Comparison of ENCODE assay signal across 9 cellular contexts in genomic region chr14:61475316-61475715, GRCh38.
DNase-seq lines count a peak whose midpoint lies in the region; ATAC-seq, FAIRE-seq and TF ChIP-seq lines count a peak whose summit lies in the region.
"Had no signal": no experiment of that assay in that cellular context is flagged by ENCODE, and none has a peak within 500 bp of the region (broad histone marks: within the 10 kb centered on the region; RNA-seq: fewer than 3 reads in every experiment).

No MANE protein-coding gene starts in this region.

- H3K4me2 ChIP-seq in GM23338 (no peak overlapping the region), astrocyte (ENCODE audit: low read length) (no peak overlapping the region)

- H3K4me1 ChIP-seq in GM23338 (ENCODE audit: insufficient read depth) (peaks cover 25% of the 10 kb centered on the region), astrocyte (ENCODE audit: insufficient read depth, low read length) (peaks cover 59% of the 10 kb centered on the region), upper lobe of left lung (peaks cover 84 to 94% (median 91%) of the 10 kb centered on the region in 4 donors)

- H3K27me3 Mint-ChIP-seq in GM23338 (ENCODE audit: insufficient read depth, low read depth, poor library complexity) (no peaks in the 10 kb centered on the region), astrocyte (ENCODE audit: low read depth, unreplicated experiment) (no peaks in the 10 kb centered on the region)

- H3K9me3 ChIP-seq in astrocyte (ENCODE audit: insufficient read depth, low read depth, low read length) (no peaks in the 10 kb centered on the region), upper lobe of left lung (no peaks in the 10 kb centered on the region)
- H3K9me3 ChIP-seq: SJSA1 had no signal

- H2AFZ ChIP-seq in GM23338 (no peak overlapping the region), astrocyte (ENCODE audit: low read depth, low read length) (no peak overlapping the region)

- H3K9me2 ChIP-seq in GM23338 (ENCODE audit: insufficient read depth), result no peaks in the 10 kb centered on the region

- FAIRE-seq in astrocyte (lab: Jason Lieb, UNC), result no peak

- peak; percentile 16; the same call in 2 of the 3 replicates for ATAC-seq in GM23338
- ATAC-seq in upper lobe of left lung (ENCODE audit: low FRiP score in 2 of 2), result peak in 1 of 2 donors; percentile 58
- no peak for ATAC-seq in HG03196 (IDR thresholded peaks at IDR 0.05; ENCODE audit: unreplicated experiment)

- H3K36me3 Mint-ChIP-seq in GM23338 (ENCODE audit: low read depth) (no peaks in the 10 kb centered on the region), astrocyte (ENCODE audit: low read depth, unreplicated experiment) (no peaks in the 10 kb centered on the region)

- H3K27ac Mint-ChIP-seq in GM23338 (no peak overlapping the region), astrocyte (ENCODE audit: unreplicated experiment) (no peak overlapping the region)

- no peak for TF ChIP-seq POLR2A in upper lobe of left lung (IDR thresholded peaks at IDR 0.05)

- H3K4me3 ChIP-seq in GM23338, result no peak overlapping the region
- no peak overlapping the region for H3K4me3 ChIP-seq in astrocyte (ENCODE audit: insufficient read depth, low read depth, low read length)
- no peak overlapping the region for H3K4me3 ChIP-seq in upper lobe of left lung
- H3K4me3 ChIP-seq: SJSA1 had no signal

- WGBS in upper lobe of left lung, 2 donors, result 20 to 24% methylated on average over 4 of the region's 4 CpGs

- H3K4me3 Mint-ChIP-seq in GM23338, result no peak overlapping the region
- H3K4me3 Mint-ChIP-seq in astrocyte (ENCODE audit: unreplicated experiment), result no peak overlapping the region

- TF ChIP-seq EP300 in upper lobe of left lung (IDR thresholded peaks at IDR 0.05), result no peak

- peak; percentile 70 to 86 for TF ChIP-seq CTCF in GM23338 (conservative IDR thresholded peaks at IDR 0.05; ENCODE audit: low read depth in 2 of 2)
- peak; percentile 79 for TF ChIP-seq CTCF in astrocyte (IDR thresholded peaks at IDR 0.05; ENCODE audit: insufficient read depth, low read depth, low read length)
- peak; percentile 50 to 82 (median 72) for TF ChIP-seq CTCF in upper lobe of left lung (IDR thresholded peaks at IDR 0.05)

- DNase-seq in CD1c-positive myeloid dendritic cell (ENCODE audit: extremely low spot score), result peak; percentile 84
- peak; percentile 88 for DNase-seq in GM23338 (ENCODE audit: low spot score)
- DNase-seq in NCI-H526 treated with DMSO at 0.1 percent for 48 hours (lab: John Stamatoyannopoulos, UW), result peak; percentile 42
- peak; percentile 50 for DNase-seq in astrocyte (ENCODE audit: low read depth)
- DNase-seq in left kidney (ENCODE audit: low read depth, low spot score), result peak; percentile 75
- no peak for DNase-seq in upper lobe of left lung
- DNase-seq in stimulated activated CD4-positive, alpha-beta T cell treated with anti-CD3 and anti-CD28 coated beads, Interleukin-4, amount 100 ng/mL, for 4 hours, result no peak

- H3K9me3 Mint-ChIP-seq in GM23338 (no peaks in the 10 kb centered on the region), astrocyte (ENCODE audit: unreplicated experiment) (no peaks in the 10 kb centered on the region)

- H3K36me3 ChIP-seq in GM23338 (ENCODE audit: insufficient read depth) (no peaks in the 10 kb centered on the region), astrocyte (ENCODE audit: insufficient read depth, low read length) (no peaks in the 10 kb centered on the region), upper lobe of left lung (no peaks in the 10 kb centered on the region)
- H3K36me3 ChIP-seq: SJSA1 had no signal

- H3K79me2 ChIP-seq in GM23338 (replicated peaks; ENCODE audit: insufficient read depth), result no peaks in the 10 kb centered on the region
- H3K79me2 ChIP-seq in astrocyte (ENCODE audit: insufficient read depth, low read length), result no peaks in the 10 kb centered on the region

- no peak overlapping the region for H3K9ac ChIP-seq in astrocyte (ENCODE audit: low read length)

- H4K20me1 ChIP-seq in GM23338 (replicated peaks; ENCODE audit: insufficient read depth) (no peaks in the 10 kb centered on the region), astrocyte (ENCODE audit: insufficient read depth, low read length) (no peaks in the 10 kb centered on the region)

- H3K27ac ChIP-seq in GM23338 (ENCODE audit: low read depth), result no peak overlapping the region
- no peak overlapping the region for H3K27ac ChIP-seq in astrocyte (ENCODE audit: low read depth, low read length)
- H3K27ac ChIP-seq in upper lobe of left lung, result peak overlapping the region; percentile 84 to 96 (median 92)
- H3K27ac ChIP-seq: SJSA1 had no signal

- H3K4me1 Mint-ChIP-seq in GM23338 (peaks cover 42% of the 10 kb centered on the region), astrocyte (ENCODE audit: low read depth, unreplicated experiment) (peaks cover 61% of the 10 kb centered on the region)

- no peaks in the 10 kb centered on the region for H3F3A ChIP-seq in GM23338 (replicated peaks; ENCODE audit: low read depth)

- H3K27me3 ChIP-seq in GM23338 (ENCODE audit: insufficient read depth) (no peaks in the 10 kb centered on the region), astrocyte (ENCODE audit: insufficient read depth, low read length) (no peaks in the 10 kb centered on the region), upper lobe of left lung (no peaks in the 10 kb centered on the region)
- H3K27me3 ChIP-seq: SJSA1 had no signal

TF ChIP-seq in GM23338, 12 proteins besides CTCF, POLR2A, EP300 and RAD21:
- no peak for TF ChIP-seq EZH2phosphoT487 (IDR thresholded peaks at IDR 0.05; ENCODE audit: unreplicated experiment)
- TF ChIP-seq ZNF114 (CRISPR knock-in tag; IDR thresholded peaks at IDR 0.05), result no peak
- no peak for TF ChIP-seq EZH2 (IDR thresholded peaks at IDR 0.05; ENCODE audit: low read depth, unreplicated experiment)

Comparison
In these comparisons a context has a peak if more than half of its experiments do, and no peak if none do; other contexts are left out.
1. DNase-seq: peak in CD1c-positive myeloid dendritic cell (single experiment), GM23338 (single experiment), NCI-H526 treated with DMSO at 0.1 percent for 48 hours (single experiment), astrocyte (single experiment) and left kidney (single experiment); none in upper lobe of left lung (0 of 2) and stimulated activated CD4-positive, alpha-beta T cell treated with anti-CD3 and anti-CD28 coated beads, Interleukin-4, amount 100 ng/mL, for 4 hours (0 of 2).
2. H3K27ac ChIP-seq: peak in upper lobe of left lung (4 of 4); none in GM23338 (single experiment) and astrocyte (single experiment).
3. Peak in every context shown above with its lines, with median percentiles within 50 percentile points of each other: CTCF ChIP-seq.